In genomic region chr2:3349211-3349693, GRCh38 we compare ENCODE assay signal across 13 cellular contexts. TPM values are rescaled to one million over a fixed set of nuclear protein-coding genes. Genes with fewer than 3 reads are reported as not detected.
DNase-seq lines count a peak whose midpoint lies in the region; ATAC-seq and TF ChIP-seq lines count a peak whose summit lies in the region.
"Had no signal": no experiment of that assay in that cellular context is flagged by ENCODE, and none has a peak within 500 bp of the region (broad histone marks: within the 10 kb centered on the region; RNA-seq: fewer than 3 reads in every experiment).

No MANE protein-coding gene starts in this region.

- BruUV-seq in Caco-2 (replicated peaks; lab: Mats Ljungman, UMichigan): no TSS peak

- CTCF ChIA-PET in Caco-2 (lab: Charles Lee): no interaction called here
- CTCF ChIA-PET in activated CD4-positive, alpha-beta memory T cell treated with anti-CD3 and anti-CD28 coated beads, Interleukin-2, amount 10 ng/mL, durations not matched to agents 7 days and 5 days (lab: Charles Lee): no interaction called here

- no peak overlapping the region for H3K4me3 Mint-ChIP-seq in Caco-2 (ENCODE audit: unreplicated experiment)
- no peak overlapping the region for H3K4me3 Mint-ChIP-seq in activated CD4-positive, alpha-beta memory T cell treated with anti-CD3 and anti-CD28 coated beads, Interleukin-2, amount 10 ng/mL, durations not matched to agents 7 days and 5 days
- H3K4me3 Mint-ChIP-seq: CD4-positive, alpha-beta T cell; immature natural killer cell; stimulated activated naive CD8-positive, alpha-beta T cell treated with anti-CD3 and anti-CD28 coated beads, Interleukin-15, amount 100 ng/mL, for 72 hours had no signal

- no peaks in the 10 kb centered on the region for H3K4me1 ChIP-seq in Caco-2

- ATAC-seq in GM21576 (IDR thresholded peaks at IDR 0.05; ENCODE audit: unreplicated experiment): no peak
- ATAC-seq: stimulated activated naive CD8-positive, alpha-beta T cell treated with anti-CD3 and anti-CD28 coated beads, Interleukin-15, amount 100 ng/mL, for 72 hours had no signal

- peaks cover 30% of the 10 kb centered on the region for H3K36me3 Mint-ChIP-seq in Caco-2 (ENCODE audit: insufficient read depth, unreplicated experiment)
- H3K36me3 Mint-ChIP-seq in activated CD4-positive, alpha-beta memory T cell treated with anti-CD3 and anti-CD28 coated beads, Interleukin-2, amount 10 ng/mL, durations not matched to agents 7 days and 5 days (ENCODE audit: low read depth): peaks cover 68% of the 10 kb centered on the region

- H3K27me3 ChIP-seq in Caco-2 (replicated peaks; ENCODE audit: control insufficient read depth, insufficient read depth, low read length): no peaks in the 10 kb centered on the region

- POLR2A ChIA-PET in Caco-2 (lab: Charles Lee): no interaction called here
- POLR2A ChIA-PET in activated CD4-positive, alpha-beta memory T cell treated with anti-CD3 and anti-CD28 coated beads, Interleukin-2, amount 10 ng/mL, durations not matched to agents 7 days and 5 days (lab: Charles Lee): no interaction called here

- DNase-seq in Ammon's horn (ENCODE audit: low spot score) (peak; percentile 73), NCI-H1694 (lab: John Stamatoyannopoulos, UW) (peak; percentile 59), choroid plexus epithelial cell (ENCODE audit: low read depth) (peak; percentile 7), myocyte (ENCODE audit: low read depth) (peak; percentile 61), HCEC 1CT (no peak), Caco-2 (no peak)
- no peak for DNase-seq in activated CD4-positive, alpha-beta memory T cell treated with anti-CD3 and anti-CD28 coated beads, Interleukin-2, amount 10 ng/mL, durations not matched to agents 7 days and 5 days
- DNase-seq: CD4-positive, alpha-beta T cell; immature natural killer cell; NCI-H2081 treated with DMSO at 0.1 percent for 48 hours; stimulated activated naive CD8-positive, alpha-beta T cell treated with anti-CD3 and anti-CD28 coated beads, Interleukin-15, amount 100 ng/mL, for 72 hours had no signal

- no peaks in the 10 kb centered on the region for H3K4me1 Mint-ChIP-seq in Caco-2 (ENCODE audit: low read depth, unreplicated experiment)
- H3K4me1 Mint-ChIP-seq in activated CD4-positive, alpha-beta memory T cell treated with anti-CD3 and anti-CD28 coated beads, Interleukin-2, amount 10 ng/mL, durations not matched to agents 7 days and 5 days: no peaks in the 10 kb centered on the region
- H3K4me1 Mint-ChIP-seq: stimulated activated naive CD8-positive, alpha-beta T cell treated with anti-CD3 and anti-CD28 coated beads, Interleukin-15, amount 100 ng/mL, for 72 hours had no signal

- no peak for TF ChIP-seq CTCF in choroid plexus epithelial cell (conservative IDR thresholded peaks at IDR 0.05; ENCODE audit: low read depth, low read length)
- no peak for TF ChIP-seq CTCF in Caco-2 (IDR thresholded peaks at IDR 0.05; ENCODE audit: insufficient read depth in 1 of 2, low read depth in 1 of 2, low read length in 1 of 2, severe bottlenecking in 1 of 2, unreplicated experiment in 1 of 2)

- H3K4me3 ChIP-seq in choroid plexus epithelial cell (ENCODE audit: low read depth, low read length): no peak overlapping the region
- no peak overlapping the region for H3K4me3 ChIP-seq in Caco-2 (ENCODE audit: low read depth, low read length)
- H3K4me3 ChIP-seq: smooth muscle cell had no signal

- H3K36me3 ChIP-seq in Caco-2 (ENCODE audit: control insufficient read depth, insufficient read depth, low read length): no peaks in the 10 kb centered on the region; the same call in 1 of the 2 replicates

- no peaks in the 10 kb centered on the region for H3K27me3 Mint-ChIP-seq in Caco-2 (ENCODE audit: insufficient read depth, unreplicated experiment)
- H3K27me3 Mint-ChIP-seq in activated CD4-positive, alpha-beta memory T cell treated with anti-CD3 and anti-CD28 coated beads, Interleukin-2, amount 10 ng/mL, durations not matched to agents 7 days and 5 days: no peaks in the 10 kb centered on the region
- H3K27me3 Mint-ChIP-seq: CD4-positive, alpha-beta T cell; stimulated activated naive CD8-positive, alpha-beta T cell treated with anti-CD3 and anti-CD28 coated beads, Interleukin-15, amount 100 ng/mL, for 72 hours had no signal

- H3K9me3 Mint-ChIP-seq in Caco-2 (ENCODE audit: unreplicated experiment): no peaks in the 10 kb centered on the region
- H3K9me3 Mint-ChIP-seq in activated CD4-positive, alpha-beta memory T cell treated with anti-CD3 and anti-CD28 coated beads, Interleukin-2, amount 10 ng/mL, durations not matched to agents 7 days and 5 days: peaks cover 18% of the 10 kb centered on the region
- H3K9me3 Mint-ChIP-seq: immature natural killer cell had no signal

- no peak overlapping the region for H3K27ac Mint-ChIP-seq in Caco-2 (ENCODE audit: unreplicated experiment)
- no peak overlapping the region for H3K27ac Mint-ChIP-seq in activated CD4-positive, alpha-beta memory T cell treated with anti-CD3 and anti-CD28 coated beads, Interleukin-2, amount 10 ng/mL, durations not matched to agents 7 days and 5 days
- H3K27ac Mint-ChIP-seq: CD4-positive, alpha-beta T cell had no signal

- H3K9me3 ChIP-seq in Caco-2: no peaks in the 10 kb centered on the region

- intact Hi-C loops in Caco-2 (cut with micrococcal nuclease; ENCODE audit: unreplicated experiment): no loop called here

RNA-seq across cellular contexts. Expression of gene EIPR1, which starts 28.4 kb away (rescaled TPM):
- total RNA-seq in myocyte (52.9 and 57.8 TPM in 2 replicates), Caco-2 (2022) (35.6 and 36.9 TPM in 2 replicates)
- polyA plus RNA-seq in myocyte (2012): 29.2 TPM
- 10 to 100 TPM; 34.3 to 36.1 TPM for total RNA-seq in activated CD4-positive, alpha-beta memory T cell treated with anti-CD3 and anti-CD28 coated beads, Interleukin-2, amount 10 ng/mL, durations not matched to agents 7 days and 5 days

RNA-seq across cellular contexts. Expression of gene TRAPPC12, which starts 30.2 kb away (rescaled TPM):
- total RNA-seq in myocyte: 49.8 and 62.6 TPM in 2 replicates
- 75.7 TPM for polyA plus RNA-seq in myocyte (2012)
- total RNA-seq in Caco-2 (2022): 84.2 and 85.0 TPM in 2 replicates
- 10 to 100 TPM; 74.5 to 75.6 TPM for total RNA-seq in activated CD4-positive, alpha-beta memory T cell treated with anti-CD3 and anti-CD28 coated beads, Interleukin-2, amount 10 ng/mL, durations not matched to agents 7 days and 5 days

Comparison
In these comparisons a context has a peak if more than half of its experiments do, and no peak if none do; other contexts are left out.
1. DNase-seq: peak in Ammon's horn (single experiment), NCI-H1694 (single experiment), choroid plexus epithelial cell (single experiment) and myocyte (single experiment); none in HCEC 1CT (single experiment), Caco-2 (0 of 2) and activated CD4-positive, alpha-beta memory T cell treated with anti-CD3 and anti-CD28 coated beads, Interleukin-2, amount 10 ng/mL, durations not matched to agents 7 days and 5 days (single experiment).